ENCODE assay signal across 8 cellular contexts in genomic region chr22:35299717-35300497, GRCh38. TPM values are rescaled to one million over a fixed set of nuclear protein-coding genes. Genes with fewer than 3 reads are reported as not detected.
DNase-seq lines count a peak whose midpoint lies in the region; ATAC-seq lines count a peak whose summit lies in the region.

Gene TOM1, plus strand, starts transcription at chr22:35299894. Its CDS starts 35 bp downstream, at chr22:35299929.

- peaks cover 0 to 21% (median 0%) of the 10 kb centered on the region in 11 experiments; a peak in 2 of 22 replicates for H4K20me1 ChIP-seq in BLaER1 treated with 17β-estradiol and CSF1 and Interleukin-3, amounts not matched to agents 10 nM and 100 nM

- peak; percentile 80 for DNase-seq in NCI-H748 treated with DMSO at 0.1 percent for 48 hours (lab: John Stamatoyannopoulos, UW)
- peak; percentile 91 to 93 for DNase-seq in activated CD4-positive, alpha-beta T cell treated with anti-CD3 and anti-CD28 coated beads, Interleukin-2, amount 50 U/mL, for 24 hours (ENCODE audit: low read depth in 1 of 2, low spot score in 1 of 2)
- peak; percentile 98 for DNase-seq in left lobe of liver (ENCODE audit: low spot score)
- peak; percentile 95 for DNase-seq in stimulated activated CD4-positive, alpha-beta T cell treated with anti-CD3 and anti-CD28 coated beads, Interleukin-2, amount 100 ng/mL, for 4 hours (ENCODE audit: low read depth)

- H3K9me3 Mint-ChIP-seq in dendritic cell treated with granulocyte-macrophage colony-stimulating factor and Interleukin-4, amounts not matched to agents 40 ng/mL and 50 ng/mL, for 4 days: no peaks in the 10 kb centered on the region

- peaks cover 5 to 31% (median 22%) of the 10 kb centered on the region in 11 experiments; a peak in 20 of 22 replicates for H3K36me3 ChIP-seq in BLaER1 treated with 17β-estradiol and CSF1 and Interleukin-3, amounts not matched to agents 10 nM and 100 nM

- peak within 1 kb of the TSS; percentile 71 to 93 (median 84) for H3K4me3 ChIP-seq in BLaER1 treated with 17β-estradiol and CSF1 and Interleukin-3, amounts not matched to agents 10 nM and 100 nM

- peak within 1 kb of the TSS; percentile 85 to 100 (median 96) for H3K4me2 ChIP-seq in BLaER1 treated with 17β-estradiol and CSF1 and Interleukin-3, amounts not matched to agents 10 nM and 100 nM

- intact Hi-C loops in dendritic cell treated with granulocyte-macrophage colony-stimulating factor and Interleukin-4, amounts not matched to agents 40 ng/mL and 50 ng/mL, for 4 days (cut with micrococcal nuclease): loop anchor here (2.0 kb wide), 1 partner anchor 31 kb away; no protein-coding TSS in a partner anchor

- peaks cover 49% of the 10 kb centered on the region for H3K4me1 Mint-ChIP-seq in dendritic cell treated with granulocyte-macrophage colony-stimulating factor and Interleukin-4, amounts not matched to agents 40 ng/mL and 50 ng/mL, for 4 days (ENCODE audit: low read depth)

- peak within 1 kb of the TSS; percentile 98 for H3K27ac Mint-ChIP-seq in dendritic cell treated with granulocyte-macrophage colony-stimulating factor and Interleukin-4, amounts not matched to agents 40 ng/mL and 50 ng/mL, for 4 days

- H3K4me3 Mint-ChIP-seq in dendritic cell treated with granulocyte-macrophage colony-stimulating factor and Interleukin-4, amounts not matched to agents 40 ng/mL and 50 ng/mL, for 4 days: peak within 1 kb of the TSS; percentile 93

- no peaks in the 10 kb centered on the region for H3K9me3 ChIP-seq in BLaER1 treated with 17β-estradiol and CSF1 and Interleukin-3, amounts not matched to agents 10 nM and 100 nM (replicated peaks in 1 of 11)

- peak within 1 kb of the TSS; percentile 83 to 97 (median 90) for H3K9ac ChIP-seq in BLaER1 treated with 17β-estradiol and CSF1 and Interleukin-3, amounts not matched to agents 10 nM and 100 nM

- H3K27ac ChIP-seq in BLaER1 treated with 17β-estradiol and CSF1 and Interleukin-3, amounts not matched to agents 10 nM and 100 nM: peak within 1 kb of the TSS; percentile 83 to 97 (median 88)

- H3K36me3 Mint-ChIP-seq in dendritic cell treated with granulocyte-macrophage colony-stimulating factor and Interleukin-4, amounts not matched to agents 40 ng/mL and 50 ng/mL, for 4 days (ENCODE audit: low read depth): peaks cover 37% of the 10 kb centered on the region

- H3K4me1 ChIP-seq in BLaER1 treated with 17β-estradiol and CSF1 and Interleukin-3, amounts not matched to agents 10 nM and 100 nM: peaks cover 51 to 65% (median 60%) of the 10 kb centered on the region in 10 experiments

- ATAC-seq in GM19372 (IDR thresholded peaks at IDR 0.05; ENCODE audit: low read depth, unreplicated experiment) (peak; percentile 95), HG03558 (IDR thresholded peaks at IDR 0.05; ENCODE audit: extremely low read depth, unreplicated experiment) (peak; percentile 91), left lobe of liver (peak; percentile 89)

- no peaks in the 10 kb centered on the region for H3K27me3 Mint-ChIP-seq in dendritic cell treated with granulocyte-macrophage colony-stimulating factor and Interleukin-4, amounts not matched to agents 40 ng/mL and 50 ng/mL, for 4 days

- no peaks in the 10 kb centered on the region for H3K27me3 ChIP-seq in BLaER1 treated with 17β-estradiol and CSF1 and Interleukin-3, amounts not matched to agents 10 nM and 100 nM

RNA-seq across cellular contexts. Expression of gene TOM1, which starts in this region (rescaled TPM):
- total RNA-seq in left lobe of liver: 49.1 TPM

Comparison
In these comparisons a context has a peak if more than half of its experiments do, and no peak if none do; other contexts are left out.
1. Peak in every context shown above with its lines: DNase-seq, ATAC-seq, H3K4me3 ChIP-seq and H3K27ac ChIP-seq.